Comparison of ENCODE assay signal across 22 cellular contexts in the genomic region with DNA sequence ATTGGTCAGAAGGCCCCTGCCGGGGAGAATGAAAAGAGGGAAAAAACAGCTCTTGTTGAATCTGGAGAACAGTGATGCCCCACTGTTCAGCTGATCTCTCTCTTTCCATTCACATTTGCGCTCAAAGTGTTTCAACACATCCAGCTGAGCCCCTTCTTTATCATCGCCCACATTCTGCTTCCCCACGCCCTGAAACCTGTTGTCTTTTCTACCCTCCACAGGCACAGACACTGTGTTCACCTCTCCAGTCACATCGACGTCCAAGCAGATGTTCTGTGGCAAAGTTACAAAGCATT.
"Had no signal": no experiment of that assay in that cellular context is flagged by ENCODE, and none has a peak within 500 bp of the region (broad histone marks: within the 10 kb centered on the region; RNA-seq: fewer than 3 reads in every experiment).

No MANE protein-coding gene starts in this region.

- H3K4me3 ChIP-seq: colonic mucosa, hepatocyte, left ventricle myocardium inferior, lung, ovary, stomach, thoracic aorta, transverse colon had no signal

- H3K4me2 ChIP-seq: hepatocyte had no signal

- H3K79me2 ChIP-seq: hepatocyte had no signal

- FAIRE-seq: keratinocyte had no signal

- H3K4me1 ChIP-seq: colonic mucosa, left ventricle myocardium inferior, stomach, transverse colon had no signal

- H3K9me3 ChIP-seq: colonic mucosa, left ventricle myocardium inferior, ovary, stomach, thoracic aorta, transverse colon had no signal

- H3K27me3 ChIP-seq: colonic mucosa, hepatocyte, ovary, stomach, transverse colon had no signal

- ATAC-seq: left cardiac atrium; naive thymus-derived CD4-positive, alpha-beta T cell; right cardiac atrium had no signal

- H3K36me3 Mint-ChIP-seq: naive thymus-derived CD4-positive, alpha-beta T cell had no signal

- H3K9me3 Mint-ChIP-seq: naive thymus-derived CD4-positive, alpha-beta T cell; nephron progenitor cell had no signal

- H3K27ac ChIP-seq: colonic mucosa, foreskin keratinocyte, hepatocyte, left ventricle myocardium inferior, ovary, stomach, thoracic aorta, transverse colon had no signal

- H2AFZ ChIP-seq: hepatocyte had no signal

- H3K27ac Mint-ChIP-seq: immature natural killer cell; naive thymus-derived CD4-positive, alpha-beta T cell; nephron progenitor cell had no signal

- DNase-seq: colonic mucosa; dermis blood vessel endothelial cell; head of caudate nucleus; immature natural killer cell; left cardiac atrium; left ventricle myocardium inferior; mesendoderm; naive thymus-derived CD4-positive, alpha-beta T cell; nephron progenitor cell; ovary; right cardiac atrium; small intestine; stimulated activated CD4-positive, alpha-beta T cell treated with anti-CD3 and anti-CD28 coated beads, Interleukin-12 subunit alpha, Interleukin-12 subunit beta, amount 100 ng/mL, for 4 hours; stimulated activated naive CD4-positive, alpha-beta T cell; stomach; substantia nigra; transverse colon had no signal

- H3K36me3 ChIP-seq: colonic mucosa, left ventricle myocardium inferior, ovary, stomach, thoracic aorta, transverse colon had no signal
